ENCODE assay signal across 9 cellular contexts in genomic region chr3:149016669-149017541, GRCh38. TPM values are rescaled to one million over a fixed set of nuclear protein-coding genes. Genes with fewer than 3 reads are reported as not detected.
DNase-seq lines count a peak whose midpoint lies in the region; ATAC-seq and TF ChIP-seq lines count a peak whose summit lies in the region.
"Had no signal": no experiment of that assay in that cellular context is flagged by ENCODE, and none has a peak within 500 bp of the region (broad histone marks: within the 10 kb centered on the region; RNA-seq: fewer than 3 reads in every experiment).

No MANE protein-coding gene starts in this region.

- DNase-seq in GM03348 (ENCODE audit: low spot score) (peak; percentile 82), fibroblast of peridontal ligament (ENCODE audit: extremely low read depth) (peak; percentile 92), sciatic nerve (ENCODE audit: low spot score) (no peak), hippocampal formation (lab: John Stamatoyannopoulos, UW) (no peak), SIG-M5 treated with dmso at 0.1 percent for 504 hours (lab: John Stamatoyannopoulos, UW; ENCODE audit: unreplicated experiment) (no peak)
- DNase-seq: NCI-H1048 had no signal

- intact Hi-C loops in sciatic nerve (cut with DNase I), result no loop called here

- ATAC-seq in SK-N-SH treated with all-trans-retinoic acid at 6 μM for 48 hours, result peak; percentile 85
- peak; percentile 21 for ATAC-seq in sciatic nerve
- no peak for ATAC-seq in HG03097 (IDR thresholded peaks at IDR 0.05; ENCODE audit: low FRiP score, unreplicated experiment)
- ATAC-seq in HG03521 (IDR thresholded peaks at IDR 0.05; ENCODE audit: unreplicated experiment), result no peak

TF ChIP-seq in SK-N-SH treated with all-trans-retinoic acid at 6 μM for 48 hours, 23 proteins besides CTCF, POLR2A, EP300 and RAD21:
- TF ChIP-seq ISL1 (CRISPR knock-in tag; IDR thresholded peaks at IDR 0.05) (no peak), TOX (CRISPR knock-in tag; IDR thresholded peaks at IDR 0.05; ENCODE audit: borderline replicate concordance) (no peak), ZC3H10 (CRISPR knock-in tag; IDR thresholded peaks at IDR 0.05) (no peak), CREB5 (CRISPR knock-in tag; IDR thresholded peaks at IDR 0.05; ENCODE audit: low read depth) (no peak), CSDC2 (CRISPR knock-in tag; IDR thresholded peaks at IDR 0.05) (no peak), ZNF8 (CRISPR knock-in tag; IDR thresholded peaks at IDR 0.05) (no peak), ZFP3 (CRISPR knock-in tag; IDR thresholded peaks at IDR 0.05) (no peak), ARNTL (CRISPR knock-in tag; IDR thresholded peaks at IDR 0.05; ENCODE audit: borderline replicate concordance, low read depth) (no peak), RARB (CRISPR knock-in tag; IDR thresholded peaks at IDR 0.05) (no peak), ESRRG (CRISPR knock-in tag; IDR thresholded peaks at IDR 0.05) (no peak), ZNF70 (CRISPR knock-in tag; IDR thresholded peaks at IDR 0.05) (no peak), TSHZ2 (CRISPR knock-in tag; IDR thresholded peaks at IDR 0.05) (no peak)

RNA-seq across cellular contexts. Expression of gene GYG1, which starts 25.6 kb away (rescaled TPM):
- 35.2 TPM for total RNA-seq in sciatic nerve

Comparison
In these comparisons a context has a peak if more than half of its experiments do, and no peak if none do; other contexts are left out.
1. DNase-seq: peak in GM03348 (single experiment) and fibroblast of peridontal ligament (single experiment); none in sciatic nerve (single experiment), hippocampal formation (0 of 2) and SIG-M5 treated with dmso at 0.1 percent for 504 hours (single experiment).
2. ATAC-seq: peak in SK-N-SH treated with all-trans-retinoic acid at 6 μM for 48 hours (single experiment) and sciatic nerve (single experiment); none in HG03097 (single experiment) and HG03521 (single experiment).